8 cellular contexts compared by ENCODE assay signal in genomic region chr18:76451475-76452331, GRCh38. TPM values are rescaled to one million over a fixed set of nuclear protein-coding genes. Genes with fewer than 3 reads are reported as not detected.
DNase-seq lines count a peak whose midpoint lies in the region; ATAC-seq and TF ChIP-seq lines count a peak whose summit lies in the region.

No MANE protein-coding gene starts in this region.

- 35% methylated on average over 5 to 25 of the region's 26 CpGs for WGBS in endodermal cell (ENCODE audit: insufficient coverage in 1 of 2, insufficient read length in 1 of 2), 2 experiments

- POLR2A ChIA-PET in RWPE1 (lab: Yijun Ruan, JAX; ENCODE audit: low non-redundant PET) = no interaction called here

- peaks cover 6% of the 10 kb centered on the region for H3K27me3 Mint-ChIP-seq in endodermal cell (ENCODE audit: insufficient read depth)

- ATAC-seq in HG03521 (IDR thresholded peaks at IDR 0.05; ENCODE audit: unreplicated experiment) = no peak

- H3K27ac ChIP-seq in RWPE1 = peak overlapping the region; percentile 74
- peak overlapping the region; percentile 82 for H3K27ac ChIP-seq in endodermal cell (ENCODE audit: low read depth, low read length)
- peak overlapping the region; percentile 96 for H3K27ac ChIP-seq in muscle layer of duodenum (ENCODE audit: low read length)

- H3K36me3 ChIP-seq in endodermal cell (ENCODE audit: control insufficient read depth, insufficient read depth, low read length) = no peaks in the 10 kb centered on the region
- H3K36me3 ChIP-seq in muscle layer of duodenum (ENCODE audit: control insufficient read depth in 1 of 2, insufficient read depth in 2 of 2, low read length in 2 of 2) = no peaks in the 10 kb centered on the region

- peak overlapping the region; percentile 44 for H3K4me3 Mint-ChIP-seq in endodermal cell

- H3K36me3 Mint-ChIP-seq in endodermal cell (ENCODE audit: low read depth) = peaks cover 5% of the 10 kb centered on the region

- H3K4me3 ChIP-seq in endodermal cell (ENCODE audit: low read length) (peak overlapping the region; percentile 76), muscle layer of duodenum (ENCODE audit: low read depth in 1 of 2, low read length in 2 of 2) (peak overlapping the region; percentile 71 to 91)

- CTCF ChIA-PET in RWPE1 (lab: Yijun Ruan, JAX) = no interaction called here

- no peaks in the 10 kb centered on the region for H3K9me3 Mint-ChIP-seq in endodermal cell

- H3K4me1 ChIP-seq in endodermal cell (ENCODE audit: control insufficient read depth, insufficient read depth, low read length) (peaks cover 35% of the 10 kb centered on the region), muscle layer of duodenum (ENCODE audit: control insufficient read depth in 1 of 2, insufficient read depth in 2 of 2, low read length in 2 of 2) (peaks cover 23 to 65% of the 10 kb centered on the region in 2 donors)

- no peaks in the 10 kb centered on the region for H3K9me3 ChIP-seq in endodermal cell (ENCODE audit: control insufficient read depth, low read length)
- no peaks in the 10 kb centered on the region for H3K9me3 ChIP-seq in muscle layer of duodenum (ENCODE audit: control insufficient read depth in 1 of 2, low read length in 2 of 2)

- TF ChIP-seq CTCF in RWPE1 (conservative IDR thresholded peaks at IDR 0.05; ENCODE audit: low read depth) (no peak), endodermal cell (conservative IDR thresholded peaks at IDR 0.05) (peak; percentile 17)

- H3K27ac Mint-ChIP-seq in endodermal cell = no peak overlapping the region

- H3K27me3 ChIP-seq in endodermal cell (ENCODE audit: control insufficient read depth, insufficient read depth, low read length, poor library complexity, severe bottlenecking) = no peaks in the 10 kb centered on the region
- H3K27me3 ChIP-seq in muscle layer of duodenum (ENCODE audit: low read depth, low read length) = no peaks in the 10 kb centered on the region

- DNase-seq in NCI-H2227 (lab: John Stamatoyannopoulos, UW; ENCODE audit: unreplicated experiment) = peak; percentile 19
- DNase-seq in NCI-H2227 treated with DMSO at 0.1 percent for 48 hours (lab: John Stamatoyannopoulos, UW) = no peak
- no peak for DNase-seq in RWPE1 (ENCODE audit: low spot score)
- peak; percentile 59 for DNase-seq in endodermal cell
- no peak for DNase-seq in DMS114 treated with DMSO at 0.1 percent for 48 hours (lab: John Stamatoyannopoulos, UW; ENCODE audit: unreplicated experiment)
- DNase-seq in NCI-H1417 treated with DMSO at 0.1 percent for 48 hours (lab: John Stamatoyannopoulos, UW) = no peak

- peak overlapping the region; percentile 28 for H3K9ac ChIP-seq in endodermal cell (ENCODE audit: extremely low read depth, low read length, poor library complexity, severe bottlenecking)

- H3K4me1 Mint-ChIP-seq in endodermal cell = peaks cover 82% of the 10 kb centered on the region

RNA-seq across cellular contexts. Expression of gene ZNF516, which starts 43.3 kb away (rescaled TPM):
- total RNA-seq in endodermal cell = 10 to 100 TPM; 60.2 to 77.9 TPM
- polyA plus RNA-seq in endodermal cell (2013, experiment 1 of 2) = 61.3 TPM
- polyA plus RNA-seq in endodermal cell (2013, experiment 2 of 2) = 59.9 TPM

Comparison
In these comparisons a context has a peak if more than half of its experiments do, and no peak if none do; other contexts are left out.
1. DNase-seq: peak in NCI-H2227 (single experiment) and endodermal cell (single experiment); none in NCI-H2227 treated with DMSO at 0.1 percent for 48 hours (single experiment), RWPE1 (single experiment), DMS114 treated with DMSO at 0.1 percent for 48 hours (single experiment) and NCI-H1417 treated with DMSO at 0.1 percent for 48 hours (single experiment).
2. Peak in every context shown above with its lines, with median percentiles within 50 percentile points of each other: H3K27ac ChIP-seq.